ENCODE assay signal across 1 cellular context in genomic region chr1:25430073-25430665, GRCh38.
TF ChIP-seq lines count a peak whose summit lies in the region.

No MANE protein-coding gene starts in this region.

TF ChIP-seq in HepG2, 621 proteins besides CTCF, POLR2A, EP300 and RAD21 (continued from another document and continues in another):
- TF ChIP-seq, protein P1, sequence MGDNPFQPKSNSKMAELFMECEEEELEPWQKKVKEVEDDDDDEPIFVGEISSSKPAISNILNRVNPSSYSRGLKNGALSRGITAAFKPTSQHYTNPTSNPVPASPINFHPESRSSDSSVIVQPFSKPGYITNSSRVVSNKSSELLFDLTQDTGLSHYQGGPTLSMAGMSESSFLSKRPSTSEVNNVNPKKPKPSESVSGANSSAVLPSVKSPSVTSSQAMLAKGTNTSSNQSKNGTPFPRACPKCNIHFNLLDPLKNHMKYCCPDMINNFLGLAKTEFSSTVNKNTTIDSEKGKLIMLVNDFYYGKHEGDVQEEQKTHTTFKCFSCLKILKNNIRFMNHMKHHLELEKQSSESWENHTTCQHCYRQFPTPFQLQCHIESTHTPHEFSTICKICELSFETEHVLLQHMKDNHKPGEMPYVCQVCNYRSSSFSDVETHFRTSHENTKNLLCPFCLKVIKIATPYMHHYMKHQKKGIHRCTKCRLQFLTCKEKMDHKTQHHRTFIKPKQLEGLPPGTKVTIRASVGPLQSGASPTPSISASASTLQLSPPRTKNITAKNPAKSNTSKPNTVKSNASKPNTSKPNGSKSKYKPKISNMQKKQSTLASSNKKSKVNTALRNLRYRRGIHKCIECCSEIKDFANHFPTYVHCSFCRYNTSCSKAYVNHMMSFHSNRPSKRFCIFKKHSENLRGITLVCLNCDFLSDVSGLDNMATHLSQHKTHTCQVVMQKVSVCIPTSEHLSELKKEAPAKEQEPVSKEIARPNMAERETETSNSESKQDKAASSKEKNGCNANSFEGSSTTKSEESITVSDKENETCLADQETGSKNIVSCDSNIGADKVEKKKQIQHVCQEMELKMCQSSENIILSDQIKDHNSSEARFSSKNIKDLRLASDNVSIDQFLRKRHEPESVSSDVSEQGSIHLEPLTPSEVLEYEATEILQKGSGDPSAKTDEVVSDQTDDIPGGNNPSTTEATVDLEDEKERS (CRISPR knock-in tag; IDR thresholded peaks at IDR 0.05) = 0 out of 2 replicates have a peak, but pooled peaks have one; percentile 21
- TF ChIP-seq HMG20B (CRISPR knock-in tag; conservative IDR thresholded peaks at IDR 0.05) (peak; percentile 77), SALL1 (CRISPR knock-in tag; IDR thresholded peaks at IDR 0.05) (peak; percentile 63), ZNF333 (CRISPR knock-in tag; IDR thresholded peaks at IDR 0.05; ENCODE audit: borderline replicate concordance) (0 out of 2 replicates have a peak, but pooled peaks have one; percentile 79), SKI (IDR thresholded peaks at IDR 0.05; ENCODE audit: partially characterized antibody) (peak; percentile 37), KDM5A (IDR thresholded peaks at IDR 0.05; ENCODE audit: borderline replicate concordance, low read length) (peak; percentile 80; the same call in 1 of the 2 replicates), MXD3 (CRISPR knock-in tag; IDR thresholded peaks at IDR 0.05) (peak; percentile 81), ZNF580 (CRISPR knock-in tag; IDR thresholded peaks at IDR 0.05; ENCODE audit: borderline replicate concordance, low read depth) (0 out of 2 replicates have a peak, but pooled peaks have one; percentile 15), POGZ (CRISPR knock-in tag; IDR thresholded peaks at IDR 0.05) (peak; percentile 41; the same call in 1 of the 2 replicates), FOXA1 (IDR thresholded peaks at IDR 0.05) (no peak), FOXA1 (CRISPR knock-in tag; IDR thresholded peaks at IDR 0.05) (peak; percentile 41; the same call in 1 of the 2 replicates), KDM5B (CRISPR knock-in tag; IDR thresholded peaks at IDR 0.05; ENCODE audit: borderline replicate concordance) (peak; percentile 87), PHF20 (CRISPR knock-in tag; IDR thresholded peaks at IDR 0.05) (0 out of 2 replicates have a peak, but pooled peaks have one; percentile 28), YY1 (IDR thresholded peaks at IDR 0.05; ENCODE audit: insufficient read depth, insufficient replicate concordance, low read depth, low read length) (peak; percentile 50), ZBTB49 (CRISPR knock-in tag; IDR thresholded peaks at IDR 0.05; ENCODE audit: borderline replicate concordance) (peak; percentile 27; the same call in 1 of the 2 replicates), ZNF607 (CRISPR knock-in tag; IDR thresholded peaks at IDR 0.05; ENCODE audit: borderline replicate concordance) (peak; percentile 60; the same call in 1 of the 2 replicates), ZNF724P (CRISPR knock-in tag; IDR thresholded peaks at IDR 0.05; ENCODE audit: borderline replicate concordance) (peak; percentile 77; the same call in 1 of the 2 replicates), HNRNPLL (IDR thresholded peaks at IDR 0.05; ENCODE audit: low read depth, low read length, poor library complexity, severe bottlenecking) (peak; percentile 95), ZFP91 (CRISPR knock-in tag; IDR thresholded peaks at IDR 0.05; ENCODE audit: borderline replicate concordance) (peak; percentile 33; the same call in 1 of the 2 replicates), NFE2L1 (CRISPR knock-in tag; IDR thresholded peaks at IDR 0.05; ENCODE audit: borderline replicate concordance) (peak; percentile 78; the same call in 1 of the 2 replicates), ISL2 (CRISPR knock-in tag; IDR thresholded peaks at IDR 0.05) (no peak), PLRG1 (conservative IDR thresholded peaks at IDR 0.05) (no peak), ZNF704 (CRISPR knock-in tag; IDR thresholded peaks at IDR 0.05; ENCODE audit: borderline replicate concordance) (no peak), SRSF9 (IDR thresholded peaks at IDR 0.05; ENCODE audit: borderline replicate concordance, insufficient read depth, low read depth, low read length, poor library complexity, severe bottlenecking) (no peak), ETV5 (CRISPR knock-in tag; IDR thresholded peaks at IDR 0.05; ENCODE audit: borderline replicate concordance) (0 out of 2 replicates have a peak, but pooled peaks have one; percentile 18), SPEN (CRISPR knock-in tag; IDR thresholded peaks at IDR 0.05; ENCODE audit: low read depth) (peak; percentile 61; the same call in 1 of the 2 replicates), ASH2L (IDR thresholded peaks at IDR 0.05; ENCODE audit: insufficient read length, low read depth, low read length) (peak; percentile 87), SAP130 (CRISPR knock-in tag; IDR thresholded peaks at IDR 0.05; ENCODE audit: low read depth) (peak; percentile 90), ZNF563 (CRISPR knock-in tag; IDR thresholded peaks at IDR 0.05) (peak; percentile 72; the same call in 1 of the 2 replicates), IKZF4 (CRISPR knock-in tag; IDR thresholded peaks at IDR 0.05; ENCODE audit: borderline replicate concordance, low read depth, not compliant biosample characterization) (peak; percentile 48), HHEX (CRISPR knock-in tag; IDR thresholded peaks at IDR 0.05) (no peak), ZHX1 (CRISPR knock-in tag; IDR thresholded peaks at IDR 0.05; ENCODE audit: low read depth) (0 out of 2 replicates have a peak, but pooled peaks have one; percentile 32), ZMYM4 (CRISPR knock-in tag; IDR thresholded peaks at IDR 0.05) (0 out of 2 replicates have a peak, but pooled peaks have one; percentile 33), ZNF547 (CRISPR knock-in tag; IDR thresholded peaks at IDR 0.05) (0 out of 2 replicates have a peak, but pooled peaks have one; percentile 13), MEF2D (CRISPR knock-in tag; IDR thresholded peaks at IDR 0.05) (no peak), FOXK1 (CRISPR knock-in tag; IDR thresholded peaks at IDR 0.05; ENCODE audit: borderline replicate concordance, low read depth) (peak; percentile 51; the same call in 1 of the 2 replicates), ZNF205 (CRISPR knock-in tag; IDR thresholded peaks at IDR 0.05) (peak; percentile 57; the same call in 1 of the 2 replicates), TSC22D2 (CRISPR knock-in tag; IDR thresholded peaks at IDR 0.05; ENCODE audit: borderline replicate concordance) (0 out of 2 replicates have a peak, but pooled peaks have one; percentile 35), ZNF468 (CRISPR knock-in tag; IDR thresholded peaks at IDR 0.05) (0 out of 2 replicates have a peak, but pooled peaks have one; percentile 33)
- TF ChIP-seq, protein P2, sequence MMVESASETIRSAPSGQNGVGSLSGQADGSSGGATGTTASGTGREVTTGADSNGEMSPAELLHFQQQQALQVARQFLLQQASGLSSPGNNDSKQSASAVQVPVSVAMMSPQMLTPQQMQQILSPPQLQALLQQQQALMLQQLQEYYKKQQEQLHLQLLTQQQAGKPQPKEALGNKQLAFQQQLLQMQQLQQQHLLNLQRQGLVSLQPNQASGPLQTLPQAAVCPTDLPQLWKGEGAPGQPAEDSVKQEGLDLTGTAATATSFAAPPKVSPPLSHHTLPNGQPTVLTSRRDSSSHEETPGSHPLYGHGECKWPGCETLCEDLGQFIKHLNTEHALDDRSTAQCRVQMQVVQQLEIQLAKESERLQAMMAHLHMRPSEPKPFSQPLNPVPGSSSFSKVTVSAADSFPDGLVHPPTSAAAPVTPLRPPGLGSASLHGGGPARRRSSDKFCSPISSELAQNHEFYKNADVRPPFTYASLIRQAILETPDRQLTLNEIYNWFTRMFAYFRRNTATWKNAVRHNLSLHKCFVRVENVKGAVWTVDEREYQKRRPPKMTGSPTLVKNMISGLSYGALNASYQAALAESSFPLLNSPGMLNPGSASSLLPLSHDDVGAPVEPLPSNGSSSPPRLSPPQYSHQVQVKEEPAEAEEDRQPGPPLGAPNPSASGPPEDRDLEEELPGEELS (CRISPR knock-in tag; IDR thresholded peaks at IDR 0.05) = no peak
- TF ChIP-seq, protein P3, sequence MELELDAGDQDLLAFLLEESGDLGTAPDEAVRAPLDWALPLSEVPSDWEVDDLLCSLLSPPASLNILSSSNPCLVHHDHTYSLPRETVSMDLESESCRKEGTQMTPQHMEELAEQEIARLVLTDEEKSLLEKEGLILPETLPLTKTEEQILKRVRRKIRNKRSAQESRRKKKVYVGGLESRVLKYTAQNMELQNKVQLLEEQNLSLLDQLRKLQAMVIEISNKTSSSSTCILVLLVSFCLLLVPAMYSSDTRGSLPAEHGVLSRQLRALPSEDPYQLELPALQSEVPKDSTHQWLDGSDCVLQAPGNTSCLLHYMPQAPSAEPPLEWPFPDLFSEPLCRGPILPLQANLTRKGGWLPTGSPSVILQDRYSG (CRISPR knock-in tag; IDR thresholded peaks at IDR 0.05) = peak; percentile 78; the same call in 1 of the 2 replicates
- TF ChIP-seq, protein P4, sequence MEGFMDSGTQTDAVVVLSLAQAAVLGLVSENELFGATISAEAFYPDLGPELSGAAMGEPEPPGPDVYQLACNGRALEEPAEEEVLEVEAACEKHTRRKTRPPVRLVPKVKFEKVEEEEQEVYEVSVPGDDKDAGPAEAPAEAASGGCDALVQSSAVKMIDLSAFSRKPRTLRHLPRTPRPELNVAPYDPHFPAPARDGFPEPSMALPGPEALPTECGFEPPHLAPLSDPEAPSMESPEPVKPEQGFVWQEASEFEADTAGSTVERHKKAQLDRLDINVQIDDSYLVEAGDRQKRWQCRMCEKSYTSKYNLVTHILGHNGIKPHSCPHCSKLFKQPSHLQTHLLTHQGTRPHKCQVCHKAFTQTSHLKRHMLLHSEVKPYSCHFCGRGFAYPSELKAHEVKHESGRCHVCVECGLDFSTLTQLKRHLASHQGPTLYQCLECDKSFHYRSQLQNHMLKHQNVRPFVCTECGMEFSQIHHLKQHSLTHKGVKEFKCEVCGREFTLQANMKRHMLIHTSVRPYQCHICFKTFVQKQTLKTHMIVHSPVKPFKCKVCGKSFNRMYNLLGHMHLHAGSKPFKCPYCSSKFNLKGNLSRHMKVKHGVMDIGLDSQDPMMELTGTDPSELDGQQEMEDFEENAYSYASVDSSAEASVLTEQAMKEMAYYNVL (CRISPR knock-in tag; IDR thresholded peaks at IDR 0.05; ENCODE audit: borderline replicate concordance) = no peak
